In genomic region chr2:86746903-86747302, GRCh38 we compare ENCODE assay signal across 23 cellular contexts. TPM values are rescaled to one million over a fixed set of nuclear protein-coding genes. Genes with fewer than 3 reads are reported as not detected.
DNase-seq lines count a peak whose midpoint lies in the region; ATAC-seq and TF ChIP-seq lines count a peak whose summit lies in the region.
"Had no signal": no experiment of that assay in that cellular context is flagged by ENCODE, and none has a peak within 500 bp of the region (broad histone marks: within the 10 kb centered on the region; RNA-seq: fewer than 3 reads in every experiment).

No MANE protein-coding gene starts in this region.

- no peak for ATAC-seq in gastrocnemius medialis
- no peak for ATAC-seq in HG03354 (IDR thresholded peaks at IDR 0.05; ENCODE audit: poor library complexity, severe bottlenecking, unreplicated experiment)
- ATAC-seq: right cardiac atrium had no signal

- H3K36me3 ChIP-seq in CD8-positive, alpha-beta memory T cell (ENCODE audit: insufficient read depth, low read length) = peaks cover 4% of the 10 kb centered on the region
- peaks cover 28% of the 10 kb centered on the region; the same call in 1 of the 2 replicates for H3K36me3 ChIP-seq in PC-9 (ENCODE audit: low read depth)
- H3K36me3 ChIP-seq in gastrocnemius medialis = no peaks in the 10 kb centered on the region

- peak overlapping the region in 6 of 8 donors; percentile 0 to 55 (median 17) for H3K27ac Mint-ChIP-seq in CD8-positive, alpha-beta memory T cell
- H3K27ac Mint-ChIP-seq in glutamatergic neuron (ENCODE audit: unreplicated experiment) = peak overlapping the region; percentile 15
- H3K27ac Mint-ChIP-seq: activated CD4-positive, alpha-beta memory T cell treated with anti-CD3 and anti-CD28 coated beads, Interleukin-2, amount 10 ng/mL, durations not matched to agents 7 days and 5 days; activated T-helper 1 cell treated with anti-CD3 and anti-CD28 coated beads, Interleukin-12 subunit alpha, Interleukin-12 subunit beta, Interleukin-2, Interleukin-4 antibody, amounts not matched to agents 30 ng/mL and 10 ng/mL and 1 ng/mL, durations not matched to agents 14 hours and 24 hours and 36 hours; T-helper 1 cell treated with Interleukin-12 subunit alpha and Interleukin-12 subunit beta and Interleukin-4 antibody, amounts not matched to agents 30 μg/mL and 1 μg/mL, for 36 hours had no signal

- TF ChIP-seq CTCF in PC-9 (conservative IDR thresholded peaks at IDR 0.05) (no peak), glutamatergic neuron (IDR thresholded peaks at IDR 0.05; ENCODE audit: partially characterized antibody, unreplicated experiment) (no peak), gastrocnemius medialis (IDR thresholded peaks at IDR 0.05 in 4 of 5, conservative IDR thresholded peaks at IDR 0.05 in 1 of 5) (no peak)

- no peaks in the 10 kb centered on the region for H3K27me3 ChIP-seq in CD8-positive, alpha-beta memory T cell (ENCODE audit: insufficient read depth, low read length, poor library complexity, severe bottlenecking)
- H3K27me3 ChIP-seq in PC-9 (ENCODE audit: insufficient read depth, low read depth) (no peaks in the 10 kb centered on the region), gastrocnemius medialis (no peaks in the 10 kb centered on the region)
- H3K27me3 ChIP-seq: neural progenitor cell had no signal

- no peak overlapping the region for H3K4me2 ChIP-seq in PC-9
- H3K4me2 ChIP-seq: neural progenitor cell had no signal

- peaks cover 0 to 11% (median 3%) of the 10 kb centered on the region in 5 donors for H3K9me3 Mint-ChIP-seq in CD8-positive, alpha-beta memory T cell
- H3K9me3 Mint-ChIP-seq in glutamatergic neuron (ENCODE audit: unreplicated experiment) = peaks cover 5% of the 10 kb centered on the region

- peaks cover 58 to 80% (median 80%) of the 10 kb centered on the region in 3 donors for H3K4me1 Mint-ChIP-seq in CD8-positive, alpha-beta memory T cell
- H3K4me1 Mint-ChIP-seq in glutamatergic neuron (ENCODE audit: low read depth, unreplicated experiment) = peaks cover 14% of the 10 kb centered on the region

- H2AFZ ChIP-seq in PC-9 = no peak overlapping the region
- H2AFZ ChIP-seq: neural progenitor cell had no signal

- H3F3A ChIP-seq in PC-9 (ENCODE audit: insufficient read depth, low read depth) = no peaks in the 10 kb centered on the region; the same call in 1 of the 2 replicates

- H3K27ac ChIP-seq in CD8-positive, alpha-beta memory T cell (ENCODE audit: low read depth, low read length) = no peak overlapping the region
- H3K27ac ChIP-seq in PC-9 (peak overlapping the region; percentile 70), gastrocnemius medialis (peak overlapping the region in 3 of 4 donors; percentile 21 to 62 (median 32))
- H3K27ac ChIP-seq: neural progenitor cell, VCaP had no signal

- peaks cover 62% of the 10 kb centered on the region for H3K79me2 ChIP-seq in PC-9 (ENCODE audit: low read depth)

- H4K20me1 ChIP-seq in PC-9 (ENCODE audit: insufficient read depth) = 0 out of 2 replicates have a peak, but pooled peaks cover 3% of the 10 kb centered on the region

- peaks cover 18% of the 10 kb centered on the region for H3K4me1 ChIP-seq in CD8-positive, alpha-beta memory T cell (ENCODE audit: insufficient read depth, low read length)
- H3K4me1 ChIP-seq in PC-9 (replicated peaks; ENCODE audit: insufficient read depth) (no peaks in the 10 kb centered on the region; the same call in 1 of the 2 replicates), gastrocnemius medialis (peaks cover 47 to 57% of the 10 kb centered on the region in 2 donors)

- H3K4me3 ChIP-seq in CD8-positive, alpha-beta memory T cell (ENCODE audit: low read length) = no peak overlapping the region
- H3K4me3 ChIP-seq in PC-9 (no peak overlapping the region), gastrocnemius medialis (no peak overlapping the region)
- H3K4me3 ChIP-seq: neural progenitor cell had no signal

- no peaks in the 10 kb centered on the region for H3K9me2 ChIP-seq in PC-9 (ENCODE audit: insufficient read depth)

- no peak for TF ChIP-seq POLR2A in gastrocnemius medialis (IDR thresholded peaks at IDR 0.05)

- CTCF ChIA-PET in CD8-positive, alpha-beta memory T cell (lab: Charles Lee) = interaction anchor here (1.2 kb wide), 1 partner anchor 228 kb away, joined by 3 read pairs; no protein-coding TSS in a partner anchor
- CTCF ChIA-PET in PC-9 (lab: Charles Lee) = no interaction called here

- intact Hi-C loops in PC-9 (cut with micrococcal nuclease; ENCODE audit: unreplicated experiment) (no loop called here), gastrocnemius medialis (cut with DNase I; ENCODE audit: low total_unique reads) (no loop called here)

- no TSS peak for BruUV-seq in PC-9 (replicated peaks; lab: Mats Ljungman, UMichigan)

- in situ Hi-C loops in gastrocnemius medialis (cut with MboI; ENCODE audit: low sequenced_read_pairs in 4 of 4) = no loop called here

- POLR2A ChIA-PET in CD8-positive, alpha-beta memory T cell (lab: Charles Lee) = no interaction called here
- POLR2A ChIA-PET in PC-9 (lab: Charles Lee; ENCODE audit: unreplicated experiment) = no interaction called here

- H3K27me3 Mint-ChIP-seq in CD8-positive, alpha-beta memory T cell = no peaks in the 10 kb centered on the region
- H3K27me3 Mint-ChIP-seq in glutamatergic neuron (ENCODE audit: unreplicated experiment) = no peaks in the 10 kb centered on the region
- H3K27me3 Mint-ChIP-seq: activated CD4-positive, alpha-beta memory T cell treated with anti-CD3 and anti-CD28 coated beads, Interleukin-2, amount 10 ng/mL, durations not matched to agents 7 days and 5 days had no signal

- no peak overlapping the region for H3K4me3 Mint-ChIP-seq in CD8-positive, alpha-beta memory T cell
- no peak overlapping the region for H3K4me3 Mint-ChIP-seq in glutamatergic neuron (ENCODE audit: unreplicated experiment)
- H3K4me3 Mint-ChIP-seq: activated CD4-positive, alpha-beta memory T cell treated with anti-CD3 and anti-CD28 coated beads, Interleukin-2, amount 10 ng/mL, durations not matched to agents 7 days and 5 days; activated T-helper 1 cell treated with anti-CD3 and anti-CD28 coated beads, Interleukin-12 subunit alpha, Interleukin-12 subunit beta, Interleukin-2, Interleukin-4 antibody, amounts not matched to agents 30 ng/mL and 10 ng/mL and 1 ng/mL, durations not matched to agents 14 hours and 24 hours and 36 hours; neural progenitor cell; T-helper 1 cell treated with Interleukin-12 subunit alpha and Interleukin-12 subunit beta and Interleukin-4 antibody, amounts not matched to agents 30 μg/mL and 1 μg/mL, for 36 hours had no signal

- H3K36me3 Mint-ChIP-seq in CD8-positive, alpha-beta memory T cell = peaks cover 10 to 62% (median 19%) of the 10 kb centered on the region in 3 donors
- peaks cover 14% of the 10 kb centered on the region for H3K36me3 Mint-ChIP-seq in glutamatergic neuron (ENCODE audit: unreplicated experiment)

- no peak for DNase-seq in CD8-positive, alpha-beta memory T cell
- DNase-seq in PC-9 = no peak
- no peak for DNase-seq in glutamatergic neuron
- DNase-seq in gastrocnemius medialis = no peak
- DNase-seq in NCI-H526 treated with DMSO at 0.1 percent for 48 hours (lab: John Stamatoyannopoulos, UW) = no peak
- no peak for DNase-seq in anterior cingulate cortex (lab: John Stamatoyannopoulos, UW)
- DNase-seq: activated CD4-positive, alpha-beta memory T cell treated with anti-CD3 and anti-CD28 coated beads, Interleukin-2, amount 10 ng/mL, durations not matched to agents 7 days and 5 days; amniotic stem cell; cerebellar nuclear complex; HCEC 1CT; islet precursor cell; KBM-7; mesenchymal stem cell; NCI-H1048; NCI-H2081; right cardiac atrium; SIG-M5 had no signal

- H3K9me3 ChIP-seq in CD8-positive, alpha-beta memory T cell (ENCODE audit: low read length) = no peaks in the 10 kb centered on the region
- H3K9me3 ChIP-seq in PC-9 (ENCODE audit: insufficient read depth, low read depth) (0 out of 2 replicates have a peak, but pooled peaks cover 9% of the 10 kb centered on the region), gastrocnemius medialis (no peaks in the 10 kb centered on the region)

RNA-seq across cellular contexts. Expression of gene RMND5A, which starts 26.8 kb away (rescaled TPM):
- 10 to 100 TPM; 57.7 to 63.5 TPM for total RNA-seq in CD8-positive, alpha-beta memory T cell
- polyA plus RNA-seq in CD8-positive, alpha-beta memory T cell = 20.7 TPM
- total RNA-seq in PC-9 (2021) (27.2 and 39.3 TPM in 2 replicates), glutamatergic neuron (ENCODE audit: unreplicated experiment) (38.8 TPM), gastrocnemius medialis (100 to 1,000 TPM in 3 of 4 donors, 10 to 100 TPM in 1; 88.9 to 113 (median 102) TPM)

RNA-seq across cellular contexts. Expression of gene CD8A, which starts 43.8 kb away (rescaled TPM):
- total RNA-seq in CD8-positive, alpha-beta memory T cell = 100 to 1,000 TPM; 359 to 363 TPM
- 924 TPM for polyA plus RNA-seq in CD8-positive, alpha-beta memory T cell
- 0.28 and 0.45 TPM in 2 replicates for total RNA-seq in PC-9 (2021)
- 0.59 TPM for total RNA-seq in glutamatergic neuron (ENCODE audit: unreplicated experiment)
- total RNA-seq in gastrocnemius medialis = under 1 TPM in 3 of 4 donors, not detected in 1; 0.16 to 0.32 (median 0.31) TPM
- total RNA-seq: urinary bladder had no signal

Comparison
In these comparisons a context has a peak if more than half of its experiments do, and no peak if none do; other contexts are left out.
1. RNA of gene CD8A, which starts 43.8 kb away (total RNA-seq): 359 to 363 TPM in CD8-positive, alpha-beta memory T cell; 0.59 TPM in glutamatergic neuron (single experiment), 0.16 to 0.32 TPM in gastrocnemius medialis and 0.28 to 0.45 TPM in PC-9; every median in the first group is over 100 times any median in the second.